8 cellular contexts compared by ENCODE assay signal in the genomic region with DNA sequence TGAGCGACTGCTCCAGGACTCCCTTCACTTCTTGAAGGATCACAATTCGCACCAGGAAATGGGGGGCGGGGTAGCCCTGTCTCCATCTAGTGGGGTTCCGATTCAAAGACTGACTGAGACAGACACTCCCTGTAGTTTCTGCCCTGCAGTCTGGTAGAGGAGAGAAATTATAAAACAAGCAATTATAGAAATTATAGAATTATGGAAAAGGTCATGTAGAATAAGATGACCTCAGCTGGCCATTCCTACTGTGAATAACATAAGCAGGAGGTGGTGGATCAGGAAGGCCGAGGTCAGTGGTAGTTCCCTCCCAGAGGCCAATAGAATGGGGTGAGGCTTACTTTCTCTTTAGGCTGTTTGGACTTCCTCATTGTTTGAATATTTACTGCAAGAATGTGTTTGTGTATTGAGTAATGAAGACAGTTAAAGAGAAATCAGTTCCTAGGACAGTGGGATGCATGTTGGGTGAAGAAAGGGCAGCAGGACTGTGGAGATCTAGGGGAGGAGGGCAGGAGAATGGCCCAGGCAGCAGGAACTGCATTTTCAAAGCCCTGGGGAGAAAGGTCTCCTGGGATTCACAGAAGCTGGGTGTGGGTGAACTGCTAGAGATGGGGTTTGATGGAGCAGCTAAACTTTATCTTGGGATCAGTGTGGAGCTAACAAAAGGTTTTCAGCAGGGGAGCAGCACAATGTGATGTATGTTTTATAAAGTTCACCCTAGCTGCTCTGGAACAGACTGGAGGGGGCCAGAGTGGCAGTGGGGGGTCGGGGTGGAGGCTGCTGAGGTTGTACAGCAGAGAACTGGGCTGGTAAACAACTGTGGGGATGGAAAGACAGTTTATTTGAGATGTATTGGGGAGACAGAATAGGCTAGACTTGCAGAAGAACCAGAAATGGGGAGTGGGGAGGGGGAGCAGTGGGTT. TPM values are rescaled to one million over a fixed set of nuclear protein-coding genes. Genes with fewer than 3 reads are reported as not detected.
DNase-seq lines count a peak whose midpoint lies in the region; ATAC-seq and TF ChIP-seq lines count a peak whose summit lies in the region.

No MANE protein-coding gene starts in this region.

- TF ChIP-seq CTCF in PC-3 (conservative IDR thresholded peaks at IDR 0.05; ENCODE audit: low read depth, low read length): no peak

- 0 out of 2 replicates have a peak, but pooled peaks cover 3% of the 10 kb centered on the region for H3K79me2 ChIP-seq in PC-3 (ENCODE audit: low read length)

- CTCF ChIA-PET in activated CD4-positive, alpha-beta T cell treated with anti-CD3 and anti-CD28 coated beads for 36 hours (lab: Charles Lee): interaction anchor here (0.7 to 1.8 kb wide), 3 partner anchors 14 to 53 kb away, joined by 3 to 8 read pairs (median 5); a partner anchor contains a TSS
- CTCF ChIA-PET in PC-3 (lab: Charles Lee): no interaction called here

- peaks cover 16% of the 10 kb centered on the region for H3K9me3 ChIP-seq in PC-3 (ENCODE audit: low read length)
- peaks cover 4% of the 10 kb centered on the region for H3K9me3 ChIP-seq in mucosa of stomach (ENCODE audit: control insufficient read depth, low read length)

- ATAC-seq in activated CD4-positive, alpha-beta T cell treated with anti-CD3 and anti-CD28 coated beads for 36 hours: no peak
- ATAC-seq in PC-3: peak; percentile 35

- H3K4me3 Mint-ChIP-seq in activated CD4-positive, alpha-beta T cell treated with anti-CD3 and anti-CD28 coated beads for 36 hours: peak overlapping the region; percentile 75
- H3K4me3 Mint-ChIP-seq in dendritic cell treated with granulocyte-macrophage colony-stimulating factor and Interleukin-4, amounts not matched to agents 40 ng/mL and 50 ng/mL, for 4 days: peak overlapping the region; percentile 89

- H3K27me3 Mint-ChIP-seq in activated CD4-positive, alpha-beta T cell treated with anti-CD3 and anti-CD28 coated beads for 36 hours: no peaks in the 10 kb centered on the region
- H3K27me3 Mint-ChIP-seq in dendritic cell treated with granulocyte-macrophage colony-stimulating factor and Interleukin-4, amounts not matched to agents 40 ng/mL and 50 ng/mL, for 4 days: no peaks in the 10 kb centered on the region

- H3K27ac Mint-ChIP-seq in activated CD4-positive, alpha-beta T cell treated with anti-CD3 and anti-CD28 coated beads for 36 hours: peak overlapping the region; percentile 2
- peak overlapping the region; percentile 90 for H3K27ac Mint-ChIP-seq in dendritic cell treated with granulocyte-macrophage colony-stimulating factor and Interleukin-4, amounts not matched to agents 40 ng/mL and 50 ng/mL, for 4 days

- H2AFZ ChIP-seq in PC-3 (ENCODE audit: low read length): 0 out of 2 replicates have a peak overlapping the region, but pooled peaks have one; percentile 10

- no peaks in the 10 kb centered on the region for H3K27me3 ChIP-seq in PC-3 (ENCODE audit: low read length)
- no peaks in the 10 kb centered on the region for H3K27me3 ChIP-seq in mucosa of stomach (ENCODE audit: control insufficient read depth, insufficient read depth, low read length)

- peaks cover 9% of the 10 kb centered on the region for H3K9me3 Mint-ChIP-seq in activated CD4-positive, alpha-beta T cell treated with anti-CD3 and anti-CD28 coated beads for 36 hours (ENCODE audit: low read depth)
- peaks cover 18% of the 10 kb centered on the region for H3K9me3 Mint-ChIP-seq in dendritic cell treated with granulocyte-macrophage colony-stimulating factor and Interleukin-4, amounts not matched to agents 40 ng/mL and 50 ng/mL, for 4 days

- H3K36me3 Mint-ChIP-seq in activated CD4-positive, alpha-beta T cell treated with anti-CD3 and anti-CD28 coated beads for 36 hours (ENCODE audit: low read depth): peaks cover 16% of the 10 kb centered on the region
- H3K36me3 Mint-ChIP-seq in dendritic cell treated with granulocyte-macrophage colony-stimulating factor and Interleukin-4, amounts not matched to agents 40 ng/mL and 50 ng/mL, for 4 days (ENCODE audit: low read depth): peaks cover 21% of the 10 kb centered on the region

- POLR2A ChIA-PET in activated CD4-positive, alpha-beta T cell treated with anti-CD3 and anti-CD28 coated beads for 36 hours (lab: Charles Lee): interaction anchor here (0.7 kb wide), 1 partner anchor 13 kb away, joined by 7 read pairs; no protein-coding TSS in a partner anchor
- POLR2A ChIA-PET in PC-3 (lab: Charles Lee; ENCODE audit: unreplicated experiment): no interaction called here

- H3K9me2 ChIP-seq in PC-3 (replicated peaks; ENCODE audit: low read length): no peaks in the 10 kb centered on the region

- TSS peak; percentile 68 for BruUV-seq in PC-3 (replicated peaks; lab: Mats Ljungman, UMichigan)

- H3K36me3 ChIP-seq in PC-3 (ENCODE audit: low read depth, low read length): peaks cover 10% of the 10 kb centered on the region
- no peaks in the 10 kb centered on the region for H3K36me3 ChIP-seq in mucosa of stomach (ENCODE audit: control insufficient read depth, insufficient read depth, low read length)

- peaks cover 17% of the 10 kb centered on the region for H3K4me1 ChIP-seq in PC-3 (ENCODE audit: insufficient read depth, low read length)
- peaks cover 27% of the 10 kb centered on the region for H3K4me1 ChIP-seq in mucosa of stomach (ENCODE audit: control insufficient read depth, insufficient read depth, low read length)

- H3K9ac ChIP-seq in PC-3 (ENCODE audit: low read length) (0 out of 2 replicates have a peak overlapping the region, but pooled peaks have one; percentile 75), mucosa of stomach (ENCODE audit: low read length) (peak overlapping the region; percentile 47)

- intact Hi-C loops in activated CD4-positive, alpha-beta T cell treated with anti-CD3 and anti-CD28 coated beads for 36 hours (cut with DNase I, micrococcal nuclease): loop anchor here (2.0 to 5.0 kb wide), 6 partner anchors 47 to 917 kb away; a partner anchor contains a TSS
- intact Hi-C loops in PC-3 (cut with micrococcal nuclease): loop anchor here (2.0 to 5.0 kb wide), 4 partner anchors 53 to 378 kb away; a partner anchor contains a TSS
- intact Hi-C loops in dendritic cell treated with granulocyte-macrophage colony-stimulating factor and Interleukin-4, amounts not matched to agents 40 ng/mL and 50 ng/mL, for 4 days (cut with micrococcal nuclease): loop anchor here (2.0 to 5.0 kb wide), 3 partner anchors 47 to 78 kb away; a partner anchor contains a TSS

- no peak for DNase-seq in activated CD4-positive, alpha-beta T cell treated with anti-CD3 and anti-CD28 coated beads for 36 hours
- DNase-seq in activated CD4-positive, alpha-beta T cell treated with anti-CD3 and anti-CD28 coated beads for 1 hour: no peak
- peak; percentile 70 for DNase-seq in PC-3
- no peak for DNase-seq in activated CD8-positive, alpha-beta memory T cell treated with anti-CD3 and anti-CD28 coated beads for 24 hours
- no peak for DNase-seq in ureter (ENCODE audit: low spot score)
- DNase-seq in hippocampal formation (lab: John Stamatoyannopoulos, UW): no peak

- H3K4me3 ChIP-seq in PC-3 (ENCODE audit: low read length): peak overlapping the region; percentile 73; the same call in 1 of the 2 replicates
- peak overlapping the region; percentile 22 for H3K4me3 ChIP-seq in mucosa of stomach (ENCODE audit: low read length)

- peak overlapping the region; percentile 53; the same call in 1 of the 2 replicates for H3K27ac ChIP-seq in PC-3 (ENCODE audit: low read length)

- no peaks in the 10 kb centered on the region for H3F3A ChIP-seq in PC-3 (ENCODE audit: low read length, unreplicated experiment)

- H4K20me1 ChIP-seq in PC-3 (ENCODE audit: low read length): no peaks in the 10 kb centered on the region

- H3K4me1 Mint-ChIP-seq in activated CD4-positive, alpha-beta T cell treated with anti-CD3 and anti-CD28 coated beads for 36 hours: peaks cover 21% of the 10 kb centered on the region
- peaks cover 40% of the 10 kb centered on the region for H3K4me1 Mint-ChIP-seq in dendritic cell treated with granulocyte-macrophage colony-stimulating factor and Interleukin-4, amounts not matched to agents 40 ng/mL and 50 ng/mL, for 4 days (ENCODE audit: low read depth)

- H3K4me2 ChIP-seq in PC-3 (ENCODE audit: low read length): peak overlapping the region; percentile 91

RNA-seq across cellular contexts. Expression of a gene that starts 2.1 kb away (rescaled TPM):
- total RNA-seq in activated CD4-positive, alpha-beta T cell treated with anti-CD3 and anti-CD28 coated beads for 36 hours: 1 to 10 TPM; 4.3 to 6.1 TPM
- total RNA-seq in PC-3 (2014; rRNA removed) (4.4 and 5.1 TPM in 2 replicates), ureter (4.8 TPM)

RNA-seq across cellular contexts. Expression of a gene that starts 13.8 kb away (rescaled TPM):
- 10 to 100 TPM in 1 of 2 experiments, 1 to 10 TPM in 1; 8.8 to 10.2 TPM for total RNA-seq in activated CD4-positive, alpha-beta T cell treated with anti-CD3 and anti-CD28 coated beads for 36 hours
- total RNA-seq in PC-3 (2014; rRNA removed) (not detected in 2 replicates), ureter (19.5 TPM)

RNA-seq across cellular contexts. Expression of a gene that starts 47.7 kb away (rescaled TPM):
- 10 to 100 TPM; 45.9 to 50.9 TPM for total RNA-seq in activated CD4-positive, alpha-beta T cell treated with anti-CD3 and anti-CD28 coated beads for 36 hours
- 63.7 and 72.2 TPM in 2 replicates for total RNA-seq in PC-3 (2014; rRNA removed)
- 2.0 TPM for total RNA-seq in ureter

RNA-seq across cellular contexts. Expression of a gene that starts 59.7 kb away (rescaled TPM):
- total RNA-seq in activated CD4-positive, alpha-beta T cell treated with anti-CD3 and anti-CD28 coated beads for 36 hours: 10 to 100 TPM; 12.2 to 13.3 TPM
- total RNA-seq in PC-3 (2014; rRNA removed): 41.2 and 43.5 TPM in 2 replicates
- total RNA-seq in ureter: 38.6 TPM

Comparison
In these comparisons a context has a peak if more than half of its experiments do, and no peak if none do; other contexts are left out.
1. RNA of a gene that starts 47.7 kb away (total RNA-seq): 63.7 to 72.2 TPM in PC-3 and 45.9 to 50.9 TPM in activated CD4-positive, alpha-beta T cell treated with anti-CD3 and anti-CD28 coated beads for 36 hours; 2.0 TPM in ureter (single experiment); every median in the first group is over 10 times any median in the second.